In genomic region chr1:82465024-82465423, GRCh38 we compare ENCODE assay signal across 20 cellular contexts.
"Had no signal": no experiment of that assay in that cellular context is flagged by ENCODE, and none has a peak within 500 bp of the region (broad histone marks: within the 10 kb centered on the region; RNA-seq: fewer than 3 reads in every experiment).

No MANE protein-coding gene starts in this region.

- DNase-seq: activated CD4-positive, alpha-beta T cell treated with anti-CD3 and anti-CD28 coated beads for 48 hours; activated CD8-positive, alpha-beta T cell treated with anti-CD3 and anti-CD28 coated beads for 36 hours; activated effector memory CD4-positive, alpha-beta T cell treated with anti-CD3 and anti-CD28 coated beads, Interleukin-2, amount 50 U/mL, for 16 hours; activated T-cell treated with anti-CD3 and anti-CD28 coated beads, Interleukin-2, amount 50 U/mL, for 48 hours; amniotic stem cell; cerebellar nuclear complex; dermis blood vessel endothelial cell; effector memory CD8-positive, alpha-beta T cell; head of caudate nucleus; natural killer cell; stimulated activated CD4-positive, alpha-beta T cell treated with anti-CD3 and anti-CD28 coated beads, Interleukin-2, amount 100 ng/mL, for 48 hours; T-helper 1 cell had no signal

- H3K27me3 ChIP-seq: brain microvascular endothelial cell, tibial nerve had no signal

- ATAC-seq: activated CD8-positive, alpha-beta T cell treated with anti-CD3 and anti-CD28 coated beads for 36 hours; activated naive CD4-positive, alpha-beta T cell treated with anti-CD3 and anti-CD28 coated beads, Interleukin-2, amount 50 U/mL, for 72 hours; effector memory CD8-positive, alpha-beta T cell; left colon; natural killer cell; SK-N-SH treated with all-trans-retinoic acid at 6 μM for 48 hours; stimulated activated memory B cell treated with anti-CD40 and anti-IgM and Interleukin-4, amounts not matched to agents 10 μg/mL and 1 μg/mL and 100 μg/mL, for 72 hours had no signal

- H3K4me3 ChIP-seq: prostate gland, tibial nerve had no signal

- H3K36me3 ChIP-seq: brain microvascular endothelial cell, prostate gland, tibial nerve had no signal

- H3K4me1 ChIP-seq: prostate gland had no signal

- H3K27ac ChIP-seq: brain microvascular endothelial cell, epithelial cell of prostate had no signal

- H3K9me3 ChIP-seq: prostate gland, tibial nerve had no signal
